ENCODE assay signal across 2 cellular contexts in genomic region chrX:11678174-11678573, GRCh38.
A peak's percentile ranks its signal among the peaks of the same experiment; 100 is the strongest.
TF ChIP-seq lines count a peak whose summit lies in the region.

No MANE protein-coding gene starts in this region.

TF ChIP-seq in liver, 16 proteins besides CTCF, POLR2A, EP300 and RAD21 (continued from another document):
- TF ChIP-seq NR2F2 (IDR thresholded peaks at IDR 0.05), result peak; percentile 53

TF ChIP-seq in HepG2, 621 proteins besides CTCF, POLR2A, EP300 and RAD21:
- TF ChIP-seq MAZ (IDR thresholded peaks at IDR 0.05; ENCODE audit: borderline replicate concordance, low read depth, low read length), result no peak
- no peak for TF ChIP-seq MAZ (CRISPR knock-in tag; IDR thresholded peaks at IDR 0.05; ENCODE audit: low read depth)
- no peak for TF ChIP-seq ZNF44 (CRISPR knock-in tag; IDR thresholded peaks at IDR 0.05)
- TF ChIP-seq THAP7 (CRISPR knock-in tag; IDR thresholded peaks at IDR 0.05), result no peak
- no peak for TF ChIP-seq NBN (conservative IDR thresholded peaks at IDR 0.05)
- TF ChIP-seq ZNF746 (CRISPR knock-in tag; IDR thresholded peaks at IDR 0.05), result no peak
- TF ChIP-seq ZNF235 (CRISPR knock-in tag; IDR thresholded peaks at IDR 0.05; ENCODE audit: borderline replicate concordance), result no peak
- no peak for TF ChIP-seq ETV5 (CRISPR knock-in tag; IDR thresholded peaks at IDR 0.05; ENCODE audit: borderline replicate concordance)
- no peak for TF ChIP-seq ZBTB44 (CRISPR knock-in tag; IDR thresholded peaks at IDR 0.05)
- TF ChIP-seq STAT5B (CRISPR knock-in tag; IDR thresholded peaks at IDR 0.05), result no peak
- TF ChIP-seq ZNF891 (CRISPR knock-in tag; IDR thresholded peaks at IDR 0.05), result no peak
- TF ChIP-seq XBP1 (CRISPR knock-in tag; IDR thresholded peaks at IDR 0.05), result no peak
- TF ChIP-seq CREB1 (IDR thresholded peaks at IDR 0.05), result no peak
- TF ChIP-seq CREB1 (CRISPR knock-in tag; IDR thresholded peaks at IDR 0.05), result no peak
- TF ChIP-seq TEF (CRISPR knock-in tag; IDR thresholded peaks at IDR 0.05), result no peak
- no peak for TF ChIP-seq NFE2L1 (CRISPR knock-in tag; IDR thresholded peaks at IDR 0.05; ENCODE audit: borderline replicate concordance)
- no peak for TF ChIP-seq ESRRA (CRISPR knock-in tag; IDR thresholded peaks at IDR 0.05; ENCODE audit: low read depth)
- TF ChIP-seq PHB2 (IDR thresholded peaks at IDR 0.05; ENCODE audit: partially characterized antibody), result no peak
- no peak for TF ChIP-seq ZBTB10 (CRISPR knock-in tag; IDR thresholded peaks at IDR 0.05; ENCODE audit: borderline replicate concordance)
- no peak for TF ChIP-seq MLLT10 (CRISPR knock-in tag; IDR thresholded peaks at IDR 0.05)
- TF ChIP-seq TRIM22 (IDR thresholded peaks at IDR 0.05), result no peak
- TF ChIP-seq ZNF615 (CRISPR knock-in tag; IDR thresholded peaks at IDR 0.05; ENCODE audit: borderline replicate concordance), result no peak
